1 cellular context compared by ENCODE assay signal in genomic region chr7:137967143-137968018, GRCh38.
TF ChIP-seq lines count a peak whose summit lies in the region.

No MANE protein-coding gene starts in this region.

TF ChIP-seq in K562, 482 proteins besides CTCF, POLR2A, EP300 and RAD21 (continued from another document and continues in another):
- TF ChIP-seq HMGXB4 (CRISPR knock-in tag; IDR thresholded peaks at IDR 0.05) (no peak), ZNF609 (CRISPR knock-in tag; IDR thresholded peaks at IDR 0.05; ENCODE audit: borderline replicate concordance) (no peak), FOXK1 (CRISPR knock-in tag; IDR thresholded peaks at IDR 0.05; ENCODE audit: borderline replicate concordance) (no peak), CHD7 (IDR thresholded peaks at IDR 0.05; ENCODE audit: low read depth, low read length) (no peak), JUNB (CRISPR knock-in tag; conservative IDR thresholded peaks at IDR 0.05) (no peak), ZNF354B (CRISPR knock-in tag; IDR thresholded peaks at IDR 0.05) (no peak), ASH1L (IDR thresholded peaks at IDR 0.05; ENCODE audit: borderline replicate concordance, low read depth, partially characterized antibody) (no peak), U2AF2 (optimal IDR thresholded peaks at IDR 0.05; ENCODE audit: low read depth, low read length) (no peak), STAT5A (IDR thresholded peaks at IDR 0.05; ENCODE audit: borderline replicate concordance, low read length) (peak; percentile 46; the same call in 1 of the 2 replicates), MCM7 (IDR thresholded peaks at IDR 0.05) (no peak), GMEB1 (CRISPR knock-in tag; IDR thresholded peaks at IDR 0.05) (no peak), ZNF280B (CRISPR knock-in tag; IDR thresholded peaks at IDR 0.05) (no peak), RBM17 (IDR thresholded peaks at IDR 0.05; ENCODE audit: borderline replicate concordance, low read depth, low read length) (no peak), BHLHE40 (IDR thresholded peaks at IDR 0.05; ENCODE audit: low read length) (no peak), ATF7 (IDR thresholded peaks at IDR 0.05) (no peak; the same call in 1 of the 2 replicates), SREBF2 (CRISPR knock-in tag; IDR thresholded peaks at IDR 0.05) (no peak), CBFB (CRISPR knock-in tag; IDR thresholded peaks at IDR 0.05) (no peak), SLC30A9 (CRISPR knock-in tag; IDR thresholded peaks at IDR 0.05) (no peak), E2F8 (IDR thresholded peaks at IDR 0.05; ENCODE audit: low read depth, partially characterized antibody) (no peak), COPS2 (conservative IDR thresholded peaks at IDR 0.05) (no peak), ZNF24 (IDR thresholded peaks at IDR 0.05) (no peak), TFAP4 (CRISPR knock-in tag; IDR thresholded peaks at IDR 0.05; ENCODE audit: borderline replicate concordance) (no peak; the same call in 1 of the 2 replicates), GABPB1 (CRISPR knock-in tag; IDR thresholded peaks at IDR 0.05) (peak; percentile 54; the same call in 1 of the 2 replicates), POLR2AphosphoS2 (IDR thresholded peaks at IDR 0.05; ENCODE audit: low read length) (no peak), ZFX (CRISPR knock-in tag; IDR thresholded peaks at IDR 0.05) (no peak), ZNF511 (CRISPR knock-in tag; IDR thresholded peaks at IDR 0.05) (no peak), CEBPG (CRISPR knock-in tag; IDR thresholded peaks at IDR 0.05) (no peak), CEBPG (tag; conservative IDR thresholded peaks at IDR 0.05 in 1 of 2, IDR thresholded peaks at IDR 0.05 in 1 of 2) (no peak), ETV1 (tag; conservative IDR thresholded peaks at IDR 0.05; ENCODE audit: low read depth) (peak; percentile 75), ZNF583 (CRISPR knock-in tag; IDR thresholded peaks at IDR 0.05) (no peak), ZNF589 (CRISPR knock-in tag; IDR thresholded peaks at IDR 0.05; ENCODE audit: low read depth) (no peak; the same call in 1 of the 2 replicates), TSC22D4 (tag; IDR thresholded peaks at IDR 0.05) (no peak), ETV5 (CRISPR knock-in tag; IDR thresholded peaks at IDR 0.05; ENCODE audit: low read depth) (peak; percentile 77)
